ENCODE assay signal across 8 cellular contexts in genomic region chr1:2611034-2611501, GRCh38. TPM values are rescaled to one million over a fixed set of nuclear protein-coding genes. Genes with fewer than 3 reads are reported as not detected.
DNase-seq lines count a peak whose midpoint lies in the region; ATAC-seq and TF ChIP-seq lines count a peak whose summit lies in the region.

No MANE protein-coding gene starts in this region.

- CTCF ChIA-PET in Caco-2 (lab: Charles Lee) = no interaction called here

- no peak overlapping the region for H2AFZ ChIP-seq in Karpas-422 (ENCODE audit: low read length)

- H3K9me2 ChIP-seq in Karpas-422 (replicated peaks; ENCODE audit: insufficient read depth, low read length) = no peaks in the 10 kb centered on the region

- H3K36me3 Mint-ChIP-seq in Caco-2 (ENCODE audit: insufficient read depth, unreplicated experiment) = no peaks in the 10 kb centered on the region
- peaks cover 2% of the 10 kb centered on the region for H3K36me3 Mint-ChIP-seq in chondrocyte (ENCODE audit: low read depth)

- H3K27me3 ChIP-seq in Caco-2 (replicated peaks; ENCODE audit: control insufficient read depth, insufficient read depth, low read length) = no peaks in the 10 kb centered on the region
- H3K27me3 ChIP-seq in Karpas-422 (ENCODE audit: low read length) = no peaks in the 10 kb centered on the region; the same call in 1 of the 2 replicates

- H3K4me2 ChIP-seq in Karpas-422 (ENCODE audit: low read depth, low read length, poor library complexity, severe bottlenecking) = no peak overlapping the region

- H3K4me3 Mint-ChIP-seq in Caco-2 (ENCODE audit: unreplicated experiment) (no peak overlapping the region), chondrocyte (ENCODE audit: unreplicated experiment) (no peak overlapping the region)

- no peak overlapping the region for H3K9ac ChIP-seq in Karpas-422 (ENCODE audit: low read length)

- BruUV-seq in Caco-2 (replicated peaks; lab: Mats Ljungman, UMichigan) = no TSS peak

- H3K27ac ChIP-seq in Karpas-422 (ENCODE audit: low read length) = no peak overlapping the region

- no peaks in the 10 kb centered on the region for H3K9me3 Mint-ChIP-seq in Caco-2 (ENCODE audit: unreplicated experiment)
- peaks cover 20% of the 10 kb centered on the region for H3K9me3 Mint-ChIP-seq in chondrocyte (ENCODE audit: low read depth)

- H3K4me3 ChIP-seq in Caco-2 (ENCODE audit: low read depth, low read length) (no peak overlapping the region), Karpas-422 (ENCODE audit: low read length) (no peak overlapping the region)

- ATAC-seq in HG02798 (IDR thresholded peaks at IDR 0.05; ENCODE audit: poor library complexity, unreplicated experiment) (no peak), HG03354 (IDR thresholded peaks at IDR 0.05; ENCODE audit: poor library complexity, severe bottlenecking, unreplicated experiment) (no peak), HG03457 (IDR thresholded peaks at IDR 0.05; ENCODE audit: unreplicated experiment) (no peak)

- H3K36me3 ChIP-seq in Caco-2 (ENCODE audit: control insufficient read depth, insufficient read depth, low read length) (no peaks in the 10 kb centered on the region), Karpas-422 (ENCODE audit: insufficient read depth, low read length) (no peaks in the 10 kb centered on the region)

- H3K79me2 ChIP-seq in Karpas-422 (ENCODE audit: low read length) = no peaks in the 10 kb centered on the region

- no peaks in the 10 kb centered on the region for H4K20me1 ChIP-seq in Karpas-422 (ENCODE audit: insufficient read depth, low read depth, low read length)

- H3K27me3 Mint-ChIP-seq in Caco-2 (ENCODE audit: insufficient read depth, unreplicated experiment) (no peaks in the 10 kb centered on the region), chondrocyte (ENCODE audit: low read depth) (peaks cover 2% of the 10 kb centered on the region)

- H3K4me1 ChIP-seq in Caco-2 (no peaks in the 10 kb centered on the region), Karpas-422 (ENCODE audit: low read length) (peaks cover 7% of the 10 kb centered on the region)

- DNase-seq in Caco-2 = peak; percentile 14 to 51
- DNase-seq in Karpas-422 = peak; percentile 65
- DNase-seq in chondrocyte (ENCODE audit: low spot score) = peak; percentile 92
- DNase-seq in mucosa of gallbladder (ENCODE audit: low spot score) = peak; percentile 65
- DNase-seq in HK-2 (ENCODE audit: unreplicated experiment) = no peak

- POLR2A ChIA-PET in Caco-2 (lab: Charles Lee) = no interaction called here

- intact Hi-C loops in Caco-2 (cut with micrococcal nuclease; ENCODE audit: unreplicated experiment) = no loop called here

- TF ChIP-seq CTCF in Caco-2 (IDR thresholded peaks at IDR 0.05; ENCODE audit: insufficient read depth in 1 of 2, low read depth in 1 of 2, low read length in 1 of 2, severe bottlenecking in 1 of 2, unreplicated experiment in 1 of 2) (no peak), chondrocyte (IDR thresholded peaks at IDR 0.05) (no peak)

- H3K27ac Mint-ChIP-seq in Caco-2 (ENCODE audit: unreplicated experiment) = no peak overlapping the region
- H3K27ac Mint-ChIP-seq in chondrocyte (ENCODE audit: unreplicated experiment) = no peak overlapping the region

- H3K9me3 ChIP-seq in Caco-2 (no peaks in the 10 kb centered on the region), Karpas-422 (ENCODE audit: low read length) (no peaks in the 10 kb centered on the region)

- H3K4me1 Mint-ChIP-seq in Caco-2 (ENCODE audit: low read depth, unreplicated experiment) (no peaks in the 10 kb centered on the region), chondrocyte (ENCODE audit: low read depth) (peaks cover 7% of the 10 kb centered on the region)

RNA-seq across cellular contexts. Expression of gene MMEL1, which starts 21.7 kb away (rescaled TPM):
- total RNA-seq in Caco-2 (2022) (not detected in 2 replicates), chondrocyte (0.62 to 0.92 TPM in 2 of 3 replicates, not detected in the other), mucosa of gallbladder (22.9 TPM)
- not detected in 2 replicates for total RNA-seq in Karpas-422 (2014; rRNA removed; shearing (Covaris generic); ENCODE audit: low replicate concordance)

RNA-seq across cellular contexts. Expression of gene PRXL2B, which starts 24.5 kb away (rescaled TPM):
- total RNA-seq in Caco-2 (2022) (16.2 and 16.8 TPM in 2 replicates), chondrocyte (20.4 to 25.6 TPM (median 22.4 TPM) in 3 replicates), mucosa of gallbladder (133 TPM)
- 0.89 and 0.90 TPM in 2 replicates for total RNA-seq in Karpas-422 (2014; rRNA removed; shearing (Covaris generic); ENCODE audit: low replicate concordance)

RNA-seq across cellular contexts. Expression of gene TNFRSF14, which starts 54.9 kb away (rescaled TPM):
- total RNA-seq in Caco-2 (2022) (1.5 and 3.2 TPM in 2 replicates), chondrocyte (0.95 to 2.5 TPM (median 1.1 TPM) in 3 replicates), mucosa of gallbladder (231 TPM)
- 10.3 and 15.6 TPM in 2 replicates for total RNA-seq in Karpas-422 (2014; rRNA removed; shearing (Covaris generic); ENCODE audit: low replicate concordance)

Comparison
In these comparisons a context has a peak if more than half of its experiments do, and no peak if none do; other contexts are left out.
1. RNA of gene MMEL1, which starts 21.7 kb away (total RNA-seq): 22.9 TPM in mucosa of gallbladder (single experiment); 0.62 to 0.92 TPM in chondrocyte, not detected in Caco-2 and not detected in Karpas-422; every median in the first group is over 10 times any median in the second.
2. RNA of gene TNFRSF14, which starts 54.9 kb away (total RNA-seq): 231 TPM in mucosa of gallbladder (single experiment); 10.3 to 15.6 TPM in Karpas-422, 1.5 to 3.2 TPM in Caco-2 and 0.95 to 2.5 TPM in chondrocyte; every median in the first group is over 10 times any median in the second.